Comparison of ENCODE assay signal across 30 cellular contexts in genomic region chr15:59152694-59153450, GRCh38. TPM values are rescaled to one million over a fixed set of nuclear protein-coding genes. Genes with fewer than 3 reads are reported as not detected.
"Had no signal": no experiment of that assay in that cellular context is flagged by ENCODE, and none has a peak within 500 bp of the region (broad histone marks: within the 10 kb centered on the region; RNA-seq: fewer than 3 reads in every experiment).

No MANE protein-coding gene starts in this region.

- H3K27me3 ChIP-seq: colonic mucosa, pancreas, stomach, tibial artery had no signal

- H3K4me3 ChIP-seq: colonic mucosa, pancreas, psoas muscle, smooth muscle cell, stomach, tibial artery had no signal

- H3K27ac ChIP-seq: colonic mucosa, pancreas, psoas muscle, stomach, tibial artery, VCaP had no signal

- DNase-seq: activated CD4-positive, alpha-beta T cell treated with anti-CD3 and anti-CD28 coated beads for 4 hours; activated CD4-positive, alpha-beta T cell treated with anti-CD3 and anti-CD28 coated beads, Interleukin-2, amount 50 U/mL, for 4 hours; activated effector memory CD4-positive, alpha-beta T cell treated with Interleukin-2 at 50 U/mL for 16 hours; activated naive CD4-positive, alpha-beta T cell treated with anti-CD3 and anti-CD28 coated beads, Interleukin-2, amount 10 ng/mL, durations not matched to agents 7 days and 5 days; activated T-cell treated with anti-CD3 and anti-CD28 coated beads for 4 hours; activated T-cell treated with anti-CD3 and anti-CD28 coated beads, Interleukin-2, amount 50 U/mL, for 72 hours; amniotic stem cell; cerebellar nuclear complex; colonic mucosa; effector memory CD8-positive, alpha-beta T cell; head of caudate nucleus; hippocampal formation; left cardiac atrium; left ventricle myocardium superior; naive thymus-derived CD4-positive, alpha-beta T cell; psoas muscle; stimulated activated CD4-positive, alpha-beta T cell treated with anti-CD3 and anti-CD28 coated beads, Interleukin-2, amount 100 ng/mL, for 24 hours; stimulated activated naive B cell treated with anti-CD40 and anti-IgM and Interleukin-4, amounts not matched to agents 10 μg/mL and 1 μg/mL and 100 μg/mL, for 72 hours; stomach; T-helper 9 cell; tibial artery had no signal

- H3K9me3 ChIP-seq: colonic mucosa, pancreas, psoas muscle, stomach, tibial artery had no signal

- H3K36me3 ChIP-seq: colonic mucosa had no signal

- H3K4me1 ChIP-seq: colonic mucosa, pancreas, psoas muscle had no signal

RNA-seq across cellular contexts. Expression of gene LDHAL6B, which starts 53.8 kb away (rescaled TPM):
- total RNA-seq: activated T-cell treated with anti-CD3 and anti-CD28 coated beads, Interleukin-2, amount 50 U/mL, for 72 hours; colonic mucosa; endothelial cell of umbilical vein; fibroblast of lung; fibroblast of villous mesenchyme; left cardiac atrium; left ventricle myocardium superior; lung microvascular endothelial cell; mesothelial cell of epicardium; naive thymus-derived CD4-positive, alpha-beta T cell; pancreas; psoas muscle; smooth muscle cell; stomach; ureter had no signal
